In genomic region chr9:108742191-108742590, GRCh38 we compare ENCODE assay signal across 34 cellular contexts.
"Had no signal": no experiment of that assay in that cellular context is flagged by ENCODE, and none has a peak within 500 bp of the region (broad histone marks: within the 10 kb centered on the region; RNA-seq: fewer than 3 reads in every experiment).

No MANE protein-coding gene starts in this region.

- H3K9me3 Mint-ChIP-seq: activated B cell treated with CpG ODN at 0.5 μM for 24 hours; activated CD4-positive, alpha-beta memory T cell treated with anti-CD3 and anti-CD28 coated beads for 36 hours; activated CD4-positive, alpha-beta T cell treated with anti-CD3 and anti-CD28 coated beads, Interleukin-2, amount 10 ng/mL, durations not matched to agents 7 days and 5 days; activated naive CD4-positive, alpha-beta T cell treated with anti-CD3 and anti-CD28 coated beads for 36 hours; activated naive CD4-positive, alpha-beta T cell treated with anti-CD3 and anti-CD28 coated beads, Interleukin-2, amount 50 U/mL, for 72 hours; activated naive CD8-positive, alpha-beta T cell treated with anti-CD3 and anti-CD28 coated beads for 36 hours; activated T-cell treated with anti-CD3 and anti-CD28 coated beads, Interleukin-2, amount 50 U/mL, for 72 hours; activated T-helper 1 cell treated with anti-CD3 and anti-CD28 coated beads, Interleukin-12 subunit alpha, Interleukin-12 subunit beta, Interleukin-2, Interleukin-4 antibody, amounts not matched to agents 30 ng/mL and 10 ng/mL and 1 ng/mL, durations not matched to agents 14 hours and 24 hours and 36 hours; activated T-helper 17 cell treated with anti-CD3 and anti-CD28 coated beads, Interleukin-2, amount 50 U/mL, for 72 hours; T-cell; T-helper 2 cell treated with Interferon-gamma antibody and Interleukin-4, amounts not matched to agents 5 μg/mL and 100 μg/mL, for 36 hours had no signal

- H3K36me3 ChIP-seq: adrenal gland, brain microvascular endothelial cell, breast epithelium had no signal

- H3K4me3 ChIP-seq: adrenal gland, body of pancreas, breast epithelium had no signal

- DNase-seq: activated B cell treated with CpG ODN at 0.5 μM for 24 hours; activated CD4-positive, alpha-beta memory T cell treated with anti-CD3 and anti-CD28 coated beads for 36 hours; activated CD4-positive, alpha-beta T cell treated with anti-CD3 and anti-CD28 coated beads for 4 hours; activated CD4-positive, alpha-beta T cell treated with anti-CD3 and anti-CD28 coated beads, Interleukin-2, amount 10 ng/mL, durations not matched to agents 7 days and 5 days; activated CD4-positive, CD25-positive, alpha-beta regulatory T cell treated with anti-CD3 and anti-CD28 coated beads, Interleukin-2, amount 50 U/mL, for 72 hours; activated CD8-positive, alpha-beta memory T cell treated with anti-CD3 and anti-CD28 coated beads, Interleukin-2, amount 50 U/mL, for 4 hours; activated CD8-positive, alpha-beta T cell treated with anti-CD3 and anti-CD28 coated beads for 36 hours; activated effector memory CD4-positive, alpha-beta T cell treated with anti-CD3 and anti-CD28 coated beads, Interleukin-2, amount 50 U/mL, for 16 hours; activated gamma-delta T cell treated with Interleukin-2 at 50 U/mL for 16 hours; activated naive CD4-positive, alpha-beta T cell; activated naive CD4-positive, alpha-beta T cell treated with anti-CD3 and anti-CD28 coated beads for 36 hours; activated naive CD4-positive, alpha-beta T cell treated with anti-CD3 and anti-CD28 coated beads, Interleukin-2, amount 50 U/mL, for 16 hours; activated naive CD8-positive, alpha-beta T cell treated with anti-CD3 and anti-CD28 coated beads for 36 hours; activated T-cell treated with anti-CD3 and anti-CD28 coated beads for 4 hours; activated T-cell treated with anti-CD3 and anti-CD28 coated beads, Interleukin-2, amount 50 U/mL, for 1 hour; activated T-cell treated with anti-CD3 and anti-CD28 coated beads, Interleukin-2, amount 50 U/mL, for 4 hours; activated T-cell treated with anti-CD3 and anti-CD28 coated beads, Interleukin-2, amount 50 U/mL, for 72 hours; adrenal gland; amniotic stem cell; aorta; body of pancreas; brain microvascular endothelial cell; central memory CD4-positive, alpha-beta T cell; T-cell; T-helper 2 cell; T-helper 9 cell had no signal

- H3K27ac Mint-ChIP-seq: activated B cell treated with CpG ODN at 0.5 μM for 24 hours; activated CD4-positive, alpha-beta memory T cell treated with anti-CD3 and anti-CD28 coated beads for 36 hours; activated CD4-positive, alpha-beta T cell treated with anti-CD3 and anti-CD28 coated beads, Interleukin-2, amount 10 ng/mL, durations not matched to agents 7 days and 5 days; activated CD8-positive, alpha-beta T cell treated with anti-CD3 and anti-CD28 coated beads for 36 hours; activated naive CD4-positive, alpha-beta T cell treated with anti-CD3 and anti-CD28 coated beads for 36 hours; activated naive CD4-positive, alpha-beta T cell treated with anti-CD3 and anti-CD28 coated beads, Interleukin-2, amount 50 U/mL, for 72 hours; activated naive CD8-positive, alpha-beta T cell treated with anti-CD3 and anti-CD28 coated beads for 36 hours; activated T-cell treated with anti-CD3 and anti-CD28 coated beads, Interleukin-2, amount 50 U/mL, for 72 hours; activated T-helper 1 cell treated with anti-CD3 and anti-CD28 coated beads, Interleukin-12 subunit alpha, Interleukin-12 subunit beta, Interleukin-2, Interleukin-4 antibody, amounts not matched to agents 30 ng/mL and 10 ng/mL and 1 ng/mL, durations not matched to agents 14 hours and 24 hours and 36 hours; activated T-helper 17 cell treated with anti-CD3 and anti-CD28 coated beads, Interleukin-2, amount 50 U/mL, for 72 hours; T-cell; T-helper 2 cell treated with Interferon-gamma antibody and Interleukin-4, amounts not matched to agents 5 μg/mL and 100 μg/mL, for 36 hours had no signal

- H3K27me3 Mint-ChIP-seq: activated B cell treated with CpG ODN at 0.5 μM for 24 hours; activated CD4-positive, alpha-beta memory T cell treated with anti-CD3 and anti-CD28 coated beads for 36 hours; activated CD8-positive, alpha-beta T cell treated with anti-CD3 and anti-CD28 coated beads for 36 hours; activated naive CD8-positive, alpha-beta T cell treated with anti-CD3 and anti-CD28 coated beads for 36 hours; activated T-helper 17 cell treated with anti-CD3 and anti-CD28 coated beads, Interleukin-2, amount 50 U/mL, for 72 hours; T-cell had no signal

- H3K4me3 Mint-ChIP-seq: activated B cell treated with CpG ODN at 0.5 μM for 24 hours; activated CD4-positive, alpha-beta memory T cell treated with anti-CD3 and anti-CD28 coated beads for 36 hours; activated CD4-positive, alpha-beta T cell treated with anti-CD3 and anti-CD28 coated beads, Interleukin-2, amount 10 ng/mL, durations not matched to agents 7 days and 5 days; activated CD8-positive, alpha-beta T cell treated with anti-CD3 and anti-CD28 coated beads for 36 hours; activated naive CD4-positive, alpha-beta T cell treated with anti-CD3 and anti-CD28 coated beads for 36 hours; activated naive CD8-positive, alpha-beta T cell treated with anti-CD3 and anti-CD28 coated beads for 36 hours; activated T-cell treated with anti-CD3 and anti-CD28 coated beads, Interleukin-2, amount 50 U/mL, for 4 hours; activated T-cell treated with anti-CD3 and anti-CD28 coated beads, Interleukin-2, amount 50 U/mL, for 72 hours; activated T-helper 1 cell treated with anti-CD3 and anti-CD28 coated beads, Interleukin-12 subunit alpha, Interleukin-12 subunit beta, Interleukin-2, Interleukin-4 antibody, amounts not matched to agents 30 ng/mL and 10 ng/mL and 1 ng/mL, durations not matched to agents 14 hours and 24 hours and 36 hours; activated T-helper 17 cell treated with anti-CD3 and anti-CD28 coated beads, Interleukin-2, amount 50 U/mL, for 72 hours; T-cell; T-helper 2 cell treated with Interferon-gamma antibody and Interleukin-4, amounts not matched to agents 5 μg/mL and 100 μg/mL, for 36 hours had no signal

- FAIRE-seq: astrocyte, TTC549 had no signal

- H3K27me3 ChIP-seq: adrenal gland, body of pancreas, brain microvascular endothelial cell, breast epithelium had no signal

- H3K4me1 Mint-ChIP-seq: activated B cell treated with CpG ODN at 0.5 μM for 24 hours; activated CD4-positive, alpha-beta T cell treated with anti-CD3 and anti-CD28 coated beads, Interleukin-2, amount 10 ng/mL, durations not matched to agents 7 days and 5 days; activated naive CD8-positive, alpha-beta T cell treated with anti-CD3 and anti-CD28 coated beads for 36 hours; activated T-helper 17 cell treated with anti-CD3 and anti-CD28 coated beads, Interleukin-2, amount 50 U/mL, for 72 hours; T-cell had no signal

- H3K4me1 ChIP-seq: adrenal gland, breast epithelium had no signal

- H3K9me3 ChIP-seq: adrenal gland, body of pancreas, breast epithelium had no signal

- H3K27ac ChIP-seq: adrenal gland, body of pancreas, brain microvascular endothelial cell, breast epithelium, VCaP had no signal

- H3K36me3 Mint-ChIP-seq: activated CD4-positive, alpha-beta memory T cell treated with anti-CD3 and anti-CD28 coated beads for 36 hours; activated naive CD4-positive, alpha-beta T cell treated with anti-CD3 and anti-CD28 coated beads, Interleukin-2, amount 50 U/mL, for 72 hours; activated naive CD8-positive, alpha-beta T cell treated with anti-CD3 and anti-CD28 coated beads for 36 hours; T-cell had no signal
